Comparison of ENCODE assay signal across 19 cellular contexts in the genomic region with DNA sequence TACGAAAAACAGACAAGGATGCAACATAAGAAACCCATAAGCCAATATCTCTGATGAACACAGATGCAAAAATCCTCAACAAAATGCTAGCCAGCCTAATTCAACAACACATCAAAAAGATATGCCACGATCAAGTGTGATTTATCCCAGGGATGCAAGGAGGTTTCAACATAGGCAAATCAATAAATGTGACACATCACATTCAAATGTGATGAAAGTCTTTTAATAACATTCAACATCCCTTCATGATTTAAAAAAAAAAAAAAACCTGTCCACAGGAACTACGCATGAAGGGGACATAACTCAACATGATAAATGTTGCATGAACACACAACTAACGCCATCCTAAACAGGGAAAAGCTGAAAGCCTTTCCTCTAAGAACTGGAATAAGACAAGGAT.
A peak's percentile ranks its signal among the peaks of the same experiment; 100 is the strongest.
DNase-seq lines count a peak whose midpoint lies in the region; ATAC-seq and TF ChIP-seq lines count a peak whose summit lies in the region.
"Had no signal": no experiment of that assay in that cellular context is flagged by ENCODE, and none has a peak within 500 bp of the region (broad histone marks: within the 10 kb centered on the region; RNA-seq: fewer than 3 reads in every experiment).

No MANE protein-coding gene starts in this region.

- no peaks in the 10 kb centered on the region for H3K9me2 ChIP-seq in PC-3 (replicated peaks; ENCODE audit: low read length)

- BruUV-seq in PC-3 (replicated peaks; lab: Mats Ljungman, UMichigan) = no TSS peak

- no peaks in the 10 kb centered on the region for H3K4me1 Mint-ChIP-seq in activated naive CD8-positive, alpha-beta T cell treated with anti-CD3 and anti-CD28 coated beads for 36 hours
- peaks cover 2% of the 10 kb centered on the region for H3K4me1 Mint-ChIP-seq in activated naive CD8-positive, alpha-beta T cell treated with anti-CD3 and anti-CD28 coated beads, Interleukin-2, amount 50 U/mL, for 24 hours
- H3K4me1 Mint-ChIP-seq in glutamatergic neuron (ENCODE audit: low read depth, unreplicated experiment) = no peaks in the 10 kb centered on the region
- H3K4me1 Mint-ChIP-seq: B cell had no signal

- no peak for TF ChIP-seq CTCF in PC-3 (conservative IDR thresholded peaks at IDR 0.05; ENCODE audit: low read depth, low read length)
- no peak for TF ChIP-seq CTCF in glutamatergic neuron (IDR thresholded peaks at IDR 0.05; ENCODE audit: partially characterized antibody, unreplicated experiment)

- no peaks in the 10 kb centered on the region for H3K9me3 ChIP-seq in PC-3 (ENCODE audit: low read length)
- H3K9me3 ChIP-seq: HAP-1 had no signal

- H3K36me3 Mint-ChIP-seq in activated naive CD8-positive, alpha-beta T cell treated with anti-CD3 and anti-CD28 coated beads for 36 hours = peaks cover 89% of the 10 kb centered on the region
- H3K36me3 Mint-ChIP-seq in activated naive CD8-positive, alpha-beta T cell treated with anti-CD3 and anti-CD28 coated beads, Interleukin-2, amount 50 U/mL, for 24 hours (ENCODE audit: low read depth) = peaks cover 83% of the 10 kb centered on the region
- H3K36me3 Mint-ChIP-seq in glutamatergic neuron (ENCODE audit: unreplicated experiment) = peaks cover 71% of the 10 kb centered on the region

- no peaks in the 10 kb centered on the region for H3K36me3 ChIP-seq in PC-3 (ENCODE audit: low read depth, low read length)

- H3K4me1 ChIP-seq in PC-3 (ENCODE audit: insufficient read depth, low read length) = peaks cover 9% of the 10 kb centered on the region
- H3K4me1 ChIP-seq: BLaER1 treated with 17β-estradiol and CSF1 and Interleukin-3, amounts not matched to agents 10 nM and 100 nM had no signal

- H3K4me3 Mint-ChIP-seq in activated naive CD8-positive, alpha-beta T cell treated with anti-CD3 and anti-CD28 coated beads for 36 hours = no peak overlapping the region
- H3K4me3 Mint-ChIP-seq in activated naive CD8-positive, alpha-beta T cell treated with anti-CD3 and anti-CD28 coated beads, Interleukin-2, amount 50 U/mL, for 24 hours = no peak overlapping the region
- H3K4me3 Mint-ChIP-seq in glutamatergic neuron (ENCODE audit: unreplicated experiment) = no peak overlapping the region
- H3K4me3 Mint-ChIP-seq: B cell; CD8-positive, alpha-beta T cell had no signal

- no peaks in the 10 kb centered on the region for H4K20me1 ChIP-seq in PC-3 (ENCODE audit: low read length)
- H4K20me1 ChIP-seq: BLaER1 treated with 17β-estradiol and CSF1 and Interleukin-3, amounts not matched to agents 10 nM and 100 nM had no signal

- ATAC-seq in activated naive CD8-positive, alpha-beta T cell treated with anti-CD3 and anti-CD28 coated beads, Interleukin-2, amount 50 U/mL, for 24 hours = no peak
- ATAC-seq in PC-3 = no peak
- no peak for ATAC-seq in HG02798 (IDR thresholded peaks at IDR 0.05; ENCODE audit: poor library complexity, unreplicated experiment)
- no peak for ATAC-seq in GM21367 (IDR thresholded peaks at IDR 0.05; ENCODE audit: unreplicated experiment)
- ATAC-seq: CD8-positive, alpha-beta T cell; K562 had no signal

- H3K27me3 ChIP-seq in PC-3 (ENCODE audit: low read length) = no peaks in the 10 kb centered on the region
- H3K27me3 ChIP-seq: BLaER1 treated with 17β-estradiol and CSF1 and Interleukin-3, amounts not matched to agents 10 nM and 100 nM had no signal

- H3K9me3 Mint-ChIP-seq in activated naive CD8-positive, alpha-beta T cell treated with anti-CD3 and anti-CD28 coated beads for 36 hours = peaks cover 57% of the 10 kb centered on the region
- H3K9me3 Mint-ChIP-seq in activated naive CD8-positive, alpha-beta T cell treated with anti-CD3 and anti-CD28 coated beads, Interleukin-2, amount 50 U/mL, for 24 hours = peaks cover 60% of the 10 kb centered on the region
- peaks cover 34% of the 10 kb centered on the region for H3K9me3 Mint-ChIP-seq in glutamatergic neuron (ENCODE audit: unreplicated experiment)

- CTCF ChIA-PET in PC-3 (lab: Charles Lee) = no interaction called here

- H3K79me2 ChIP-seq in PC-3 (ENCODE audit: low read length) = no peaks in the 10 kb centered on the region

- H3K4me3 ChIP-seq in PC-3 (ENCODE audit: low read length) = no peak overlapping the region
- H3K4me3 ChIP-seq: BLaER1 treated with 17β-estradiol and CSF1 and Interleukin-3, amounts not matched to agents 10 nM and 100 nM; GM23248; HAP-1; K562 had no signal

- no peaks in the 10 kb centered on the region for H3F3A ChIP-seq in PC-3 (ENCODE audit: low read length, unreplicated experiment)

- intact Hi-C loops in PC-3 (cut with micrococcal nuclease) = no loop called here

- POLR2A ChIA-PET in PC-3 (lab: Charles Lee; ENCODE audit: unreplicated experiment) = no interaction called here

- no peak overlapping the region for H3K27ac ChIP-seq in PC-3 (ENCODE audit: low read length)
- H3K27ac ChIP-seq: BLaER1 treated with 17β-estradiol and CSF1 and Interleukin-3, amounts not matched to agents 10 nM and 100 nM; GM23248; HL-60 had no signal

- H3K4me2 ChIP-seq in PC-3 (ENCODE audit: low read length) = no peak overlapping the region
- H3K4me2 ChIP-seq: BLaER1 treated with 17β-estradiol and CSF1 and Interleukin-3, amounts not matched to agents 10 nM and 100 nM had no signal

- no peaks in the 10 kb centered on the region for H3K27me3 Mint-ChIP-seq in activated naive CD8-positive, alpha-beta T cell treated with anti-CD3 and anti-CD28 coated beads for 36 hours
- no peaks in the 10 kb centered on the region for H3K27me3 Mint-ChIP-seq in activated naive CD8-positive, alpha-beta T cell treated with anti-CD3 and anti-CD28 coated beads, Interleukin-2, amount 50 U/mL, for 24 hours
- H3K27me3 Mint-ChIP-seq in glutamatergic neuron (ENCODE audit: unreplicated experiment) = peaks cover 4% of the 10 kb centered on the region
- H3K27me3 Mint-ChIP-seq: B cell had no signal

- peak overlapping the region; percentile 2 for H3K27ac Mint-ChIP-seq in activated naive CD8-positive, alpha-beta T cell treated with anti-CD3 and anti-CD28 coated beads for 36 hours
- no peak overlapping the region for H3K27ac Mint-ChIP-seq in activated naive CD8-positive, alpha-beta T cell treated with anti-CD3 and anti-CD28 coated beads, Interleukin-2, amount 50 U/mL, for 24 hours
- peak overlapping the region; percentile 23 for H3K27ac Mint-ChIP-seq in glutamatergic neuron (ENCODE audit: unreplicated experiment)
- H3K27ac Mint-ChIP-seq: B cell; CD8-positive, alpha-beta T cell had no signal

- no peak for DNase-seq in activated naive CD8-positive, alpha-beta T cell treated with anti-CD3 and anti-CD28 coated beads for 36 hours
- DNase-seq in activated naive CD8-positive, alpha-beta T cell treated with anti-CD3 and anti-CD28 coated beads, Interleukin-2, amount 50 U/mL, for 24 hours = no peak
- DNase-seq in PC-3 (peak; percentile 32), glutamatergic neuron (no peak), globus pallidus (ENCODE audit: low spot score) (no peak)
- DNase-seq: CD8-positive, alpha-beta T cell; DMS 273 treated with DMSO at 0.1 percent for 48 hours; DMS53; DND-41; EL; GM23248; IMR-90 had no signal

- no peak overlapping the region for H3K9ac ChIP-seq in PC-3 (ENCODE audit: low read length)
- H3K9ac ChIP-seq: BLaER1 treated with 17β-estradiol and CSF1 and Interleukin-3, amounts not matched to agents 10 nM and 100 nM; GM23248 had no signal

- no peak overlapping the region for H2AFZ ChIP-seq in PC-3 (ENCODE audit: low read length)
- H2AFZ ChIP-seq: GM23248 had no signal
